ENCODE assay signal across 9 cellular contexts in the genomic region with DNA sequence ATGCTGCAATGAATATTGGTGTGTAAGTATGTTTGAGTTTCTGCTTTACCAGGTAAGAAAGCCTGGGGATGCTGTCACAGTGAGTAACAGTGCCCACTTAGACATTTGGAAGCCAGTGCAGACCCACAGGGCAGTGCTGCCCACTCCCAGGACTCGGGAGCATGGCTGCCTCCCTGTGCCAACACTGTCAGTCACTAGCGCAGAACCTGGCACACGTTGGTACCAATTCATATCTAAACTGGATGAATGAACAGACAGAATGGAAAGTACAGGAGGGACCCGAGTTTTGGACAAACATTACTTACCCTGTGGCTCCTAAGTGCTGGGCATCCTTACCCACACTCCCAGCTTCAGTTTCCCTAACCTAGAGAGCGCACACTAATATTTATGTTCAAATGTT. TPM values are rescaled to one million over a fixed set of nuclear protein-coding genes. Genes with fewer than 3 reads are reported as not detected.
DNase-seq lines count a peak whose midpoint lies in the region; ATAC-seq and TF ChIP-seq lines count a peak whose summit lies in the region.
"Had no signal": no experiment of that assay in that cellular context is flagged by ENCODE, and none has a peak within 500 bp of the region (broad histone marks: within the 10 kb centered on the region; RNA-seq: fewer than 3 reads in every experiment).

No MANE protein-coding gene starts in this region.

- no peak for ATAC-seq in aorta (ENCODE audit: low FRiP score)
- no peak for ATAC-seq in HG03108 (IDR thresholded peaks at IDR 0.05; ENCODE audit: unreplicated experiment)
- no peak for ATAC-seq in GM21447 (IDR thresholded peaks at IDR 0.05; ENCODE audit: unreplicated experiment)

- H3K4me1 ChIP-seq in left ventricle myocardium inferior (peaks cover 67% of the 10 kb centered on the region), aorta (ENCODE audit: control insufficient read depth in 1 of 2, insufficient read depth in 2 of 2, low read length in 2 of 2) (peaks cover 0 to 5% of the 10 kb centered on the region in 2 donors)

- H3K27ac Mint-ChIP-seq in nephron = no peak overlapping the region

- no peaks in the 10 kb centered on the region for H3K36me3 Mint-ChIP-seq in nephron (ENCODE audit: low read depth)

- intact Hi-C loops in left ventricle myocardium inferior (cut with micrococcal nuclease) = no loop called here
- intact Hi-C loops in cardiac septum (cut with DNase I) = loop anchor here (5.0 kb wide), 2 partner anchors 41 to 86 kb away; no protein-coding TSS in a partner anchor
- intact Hi-C loops in dorsolateral prefrontal cortex (cut with DNase I) = loop anchor here (2.0 to 5.0 kb wide), 2 partner anchors 152 to 156 kb away; no protein-coding TSS in a partner anchor
- intact Hi-C loops in aorta (cut with DNase I) = loop anchor here (5.0 to 10.0 kb wide), 4 partner anchors 51 to 156 kb away; no protein-coding TSS in a partner anchor

- H3K27me3 Mint-ChIP-seq in nephron (ENCODE audit: low read depth) = peaks cover 78% of the 10 kb centered on the region

- no peak for DNase-seq in left ventricle myocardium inferior
- no peak for DNase-seq in cardiac septum (ENCODE audit: low spot score)
- peak in 2 of 10 donors; percentile 19 to 43 for DNase-seq in dorsolateral prefrontal cortex
- no peak for DNase-seq in aorta
- DNase-seq in retina = no peak
- DNase-seq: NCI-H446 treated with DMSO at 0.1 percent for 48 hours had no signal

- TF ChIP-seq CTCF in left ventricle myocardium inferior (IDR thresholded peaks at IDR 0.05; ENCODE audit: borderline replicate concordance) (no peak), dorsolateral prefrontal cortex (IDR thresholded peaks at IDR 0.05 in 54 of 56, conservative IDR thresholded peaks at IDR 0.05 in 2 of 56; ENCODE audit: low read depth in 1 of 56, partially characterized antibody in 56 of 56) (no peak), nephron (IDR thresholded peaks at IDR 0.05; ENCODE audit: unreplicated experiment in 3 of 3) (no peak)

- H3K27me3 ChIP-seq in left ventricle myocardium inferior (ENCODE audit: low read depth) (no peaks in the 10 kb centered on the region), dorsolateral prefrontal cortex (no peaks in the 10 kb centered on the region), aorta (ENCODE audit: control insufficient read depth in 1 of 2, insufficient read depth in 2 of 2, low read length in 1 of 2) (no peaks in the 10 kb centered on the region)

- 19 to 28% methylated on average over 5 of the region's 5 CpGs for WGBS in aorta, 2 donors

- H3K4me3 Mint-ChIP-seq in nephron = peak overlapping the region; percentile 69 to 79 (median 70)

- H3K4me1 Mint-ChIP-seq in nephron = peaks cover 17% of the 10 kb centered on the region

- H3K4me3 ChIP-seq in left ventricle myocardium inferior (peak overlapping the region; percentile 85), dorsolateral prefrontal cortex (peak overlapping the region in 57 of 59 donors; percentile 61 to 92 (median 81)), aorta (ENCODE audit: low read length in 2 of 2) (peak overlapping the region in 1 of 2 donors; percentile 67)

- no peaks in the 10 kb centered on the region for H3K9me3 Mint-ChIP-seq in nephron

- no peaks in the 10 kb centered on the region for H3K9me3 ChIP-seq in left ventricle myocardium inferior (replicated peaks)
- no peaks in the 10 kb centered on the region for H3K9me3 ChIP-seq in aorta (ENCODE audit: control insufficient read depth, low read length)

- no peaks in the 10 kb centered on the region for H3K36me3 ChIP-seq in left ventricle myocardium inferior
- H3K36me3 ChIP-seq in aorta (ENCODE audit: control insufficient read depth in 1 of 2, insufficient read depth in 2 of 2, low read length in 1 of 2) = no peaks in the 10 kb centered on the region

- H3K27ac ChIP-seq in left ventricle myocardium inferior (replicated peaks) (peak overlapping the region; percentile 100), dorsolateral prefrontal cortex (peak overlapping the region; percentile 86 to 100 (median 99)), aorta (ENCODE audit: low read depth in 1 of 2, low read length in 2 of 2) (peak overlapping the region; percentile 72 to 100)

RNA-seq across cellular contexts. Expression of gene EVA1C, which starts 1.6 kb away (rescaled TPM):
- total RNA-seq in left ventricle myocardium inferior = 13.9 TPM
- 15.4 TPM for total RNA-seq in cardiac septum
- 10 to 100 TPM; 15.9 to 52.5 (median 27.2) TPM for total RNA-seq in dorsolateral prefrontal cortex
- total RNA-seq in aorta = 10 to 100 TPM; 48.6 to 72.6 TPM
- 100 to 1,000 TPM in 1 of 2 donors, 10 to 100 TPM in 1; 40.9 to 105 TPM for polyA plus RNA-seq in aorta

RNA-seq across cellular contexts. Expression of gene URB1, which starts 18.1 kb away (rescaled TPM):
- total RNA-seq in left ventricle myocardium inferior (13.8 TPM), cardiac septum (10.5 TPM), dorsolateral prefrontal cortex (10 to 100 TPM; 16.2 to 31.0 (median 22.1) TPM), aorta (10 to 100 TPM; 21.2 to 34.2 TPM)
- polyA plus RNA-seq in aorta = 1 to 10 TPM; 2.0 to 4.7 TPM
